Comparison of ENCODE assay signal across 8 cellular contexts in the genomic region with DNA sequence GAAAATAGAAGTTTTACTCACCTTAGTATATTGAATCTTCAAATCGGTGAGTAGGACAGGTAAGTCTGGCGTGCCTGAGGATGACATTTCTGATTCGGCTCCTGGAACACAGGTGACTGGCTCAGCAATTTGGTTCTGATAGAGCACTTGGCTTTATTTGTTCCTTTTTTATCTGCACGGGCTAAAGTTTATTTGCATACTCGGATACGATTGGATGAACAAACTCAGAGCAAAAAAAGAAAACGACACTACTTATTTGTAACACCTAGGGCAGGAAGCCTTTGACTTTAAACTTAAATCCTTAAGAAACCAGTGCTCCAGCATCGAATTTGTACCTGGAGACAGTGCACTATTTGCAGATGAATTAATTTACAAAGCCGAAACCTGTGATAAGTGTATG. TPM values are rescaled to one million over a fixed set of nuclear protein-coding genes. Genes with fewer than 3 reads are reported as not detected.
DNase-seq lines count a peak whose midpoint lies in the region; ATAC-seq and TF ChIP-seq lines count a peak whose summit lies in the region.

Gene ALDH1A1 (minus strand): TSS at position 140 of the 400 bp plus-strand sequence. CDS start 53 bp downstream, at position 87.

- H3K9me3 ChIP-seq in fibroblast of lung (ENCODE audit: control insufficient read depth, insufficient read depth, low read depth, low read length) (no peaks in the 10 kb centered on the region), ovary (no peaks in the 10 kb centered on the region)

- TF ChIP-seq CTCF in fibroblast of lung (conservative IDR thresholded peaks at IDR 0.05 in 1 of 2, IDR thresholded peaks at IDR 0.05 in 1 of 2; ENCODE audit: low read depth in 1 of 2, low read length in 2 of 2) (no peak), ovary (IDR thresholded peaks at IDR 0.05) (no peak)

- H2AFZ ChIP-seq in fibroblast of lung (ENCODE audit: low read length) = peak within 1 kb of the TSS; percentile 54

- H3K27ac ChIP-seq in fibroblast of lung (ENCODE audit: insufficient read depth, low read length) = no peak within 1 kb of the TSS
- H3K27ac ChIP-seq in ovary = peak within 1 kb of the TSS; percentile 51 to 72

- H3K27me3 ChIP-seq in fibroblast of lung (ENCODE audit: control insufficient read depth, insufficient read depth, low read length) (no peaks in the 10 kb centered on the region), ovary (no peaks in the 10 kb centered on the region)

- TF ChIP-seq POLR2A in ovary (IDR thresholded peaks at IDR 0.05) = no peak

- H3K4me3 ChIP-seq in fibroblast of lung (replicated peaks in 1 of 4; ENCODE audit: control extremely low read depth in 1 of 4, insufficient read depth in 1 of 4, low read depth in 3 of 4, low read length in 4 of 4) (peak within 1 kb of the TSS; percentile 12 to 47 (median 29)), ovary (peak within 1 kb of the TSS; percentile 40)

- peak within 1 kb of the TSS; percentile 75 for H3K4me2 ChIP-seq in fibroblast of lung (ENCODE audit: extremely low read depth, insufficient read depth, low read length)

- no peak for TF ChIP-seq EP300 in ovary (IDR thresholded peaks at IDR 0.05)

- H3K9ac ChIP-seq in fibroblast of lung (ENCODE audit: insufficient read depth, low read length) = no peak within 1 kb of the TSS

- H4K20me1 ChIP-seq in fibroblast of lung (ENCODE audit: control insufficient read depth, extremely low read depth, insufficient read depth, low read length) = no peaks in the 10 kb centered on the region

- intact Hi-C loops in ovary (cut with DNase I) = loop anchor here in 1 of 4 donors (10.0 kb wide), 1 partner anchor 62 kb away; no protein-coding TSS in a partner anchor

- H3K4me1 ChIP-seq in fibroblast of lung (ENCODE audit: control insufficient read depth, extremely low read depth, insufficient read depth, low read length) (no peaks in the 10 kb centered on the region), ovary (ENCODE audit: insufficient read depth) (peaks cover 8% of the 10 kb centered on the region)

- no peak for ATAC-seq in HG03095 (IDR thresholded peaks at IDR 0.05; ENCODE audit: unreplicated experiment)

- H3K79me2 ChIP-seq in fibroblast of lung (ENCODE audit: control insufficient read depth, insufficient read depth, low read length) = no peaks in the 10 kb centered on the region

- DNase-seq in COLO668 (lab: John Stamatoyannopoulos, UW; ENCODE audit: unreplicated experiment) (peak; percentile 23), NCI-H69 (lab: John Stamatoyannopoulos, UW) (peak; percentile 85), fibroblast of lung (ENCODE audit: low read depth in 2 of 2) (peak in 1 of 2 donors; percentile 18), ovary (peak in 2 of 5 donors; percentile 17 to 27), nucleus accumbens (lab: John Stamatoyannopoulos, UW) (no peak), NCI-H2196 treated with DMSO at 0.1 percent for 48 hours (lab: John Stamatoyannopoulos, UW; ENCODE audit: unreplicated experiment) (no peak)
- no peak for DNase-seq in activated CD4-positive, alpha-beta T cell treated with anti-CD3 and anti-CD28 coated beads for 48 hours

- no peaks in the 10 kb centered on the region for H3K36me3 ChIP-seq in fibroblast of lung (ENCODE audit: control insufficient read depth, insufficient read depth, low read length)
- H3K36me3 ChIP-seq in ovary = no peaks in the 10 kb centered on the region

- whole genome bisulfite sequencing in ovary, 3 donors = 1 to 7% (median 1%) methylated on average over 9 of the region's 9 CpGs

RNA-seq across cellular contexts. Expression of gene ALDH1A1, which starts in this region (rescaled TPM):
- 45.2 and 46.1 TPM in 2 replicates for total RNA-seq in fibroblast of lung
- 7.4 and 33.2 TPM in 2 replicates for polyA plus RNA-seq in fibroblast of lung
- 4.7 and 26.2 TPM in 2 replicates for polyA plus RNA-seq in fibroblast of lung (2012)
- polyA minus RNA-seq in fibroblast of lung (ENCODE audit: low replicate concordance) = 3.0 TPM in 1 of 2 replicates, not detected in the other
- 100 to 1,000 TPM; 116 to 301 (median 183) TPM for total RNA-seq in ovary
- polyA plus RNA-seq in ovary = 100 to 1,000 TPM; 223 to 271 TPM

Comparison
In these comparisons a context has a peak if more than half of its experiments do, and no peak if none do; other contexts are left out.
1. RNA of gene ALDH1A1 (polyA plus RNA-seq): 223 to 271 TPM in ovary; 4.7 to 33.2 TPM in fibroblast of lung; every median in the first group is over 4 times any median in the second.
2. DNase-seq: peak in COLO668 (single experiment) and NCI-H69 (single experiment); none in nucleus accumbens (0 of 56), activated CD4-positive, alpha-beta T cell treated with anti-CD3 and anti-CD28 coated beads for 48 hours (single experiment) and NCI-H2196 treated with DMSO at 0.1 percent for 48 hours (single experiment).